ENCODE assay signal across 2 cellular contexts in the genomic region with DNA sequence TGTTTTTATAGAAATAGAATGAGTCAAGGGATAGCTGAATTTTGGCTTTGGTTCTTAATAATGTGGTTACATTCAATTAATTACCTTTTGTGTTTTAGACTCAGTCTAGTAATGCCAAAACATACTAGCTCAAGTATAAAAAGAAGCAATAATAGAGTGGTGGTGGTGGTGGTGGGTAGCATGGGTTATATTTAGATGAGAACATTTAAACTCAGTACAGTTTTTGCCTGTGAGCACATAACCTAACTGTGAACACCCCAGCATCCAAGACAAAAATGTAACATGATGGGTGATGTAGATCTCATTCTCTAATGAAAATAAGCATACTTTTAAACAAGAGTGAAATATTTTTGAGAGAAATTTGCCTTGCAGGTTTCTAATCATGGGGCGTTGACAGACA.
TF ChIP-seq lines count a peak whose summit lies in the region.

No MANE protein-coding gene starts in this region.

TF ChIP-seq in GM23338, 12 proteins besides CTCF, POLR2A, EP300 and RAD21:
- TF ChIP-seq, protein P1, sequence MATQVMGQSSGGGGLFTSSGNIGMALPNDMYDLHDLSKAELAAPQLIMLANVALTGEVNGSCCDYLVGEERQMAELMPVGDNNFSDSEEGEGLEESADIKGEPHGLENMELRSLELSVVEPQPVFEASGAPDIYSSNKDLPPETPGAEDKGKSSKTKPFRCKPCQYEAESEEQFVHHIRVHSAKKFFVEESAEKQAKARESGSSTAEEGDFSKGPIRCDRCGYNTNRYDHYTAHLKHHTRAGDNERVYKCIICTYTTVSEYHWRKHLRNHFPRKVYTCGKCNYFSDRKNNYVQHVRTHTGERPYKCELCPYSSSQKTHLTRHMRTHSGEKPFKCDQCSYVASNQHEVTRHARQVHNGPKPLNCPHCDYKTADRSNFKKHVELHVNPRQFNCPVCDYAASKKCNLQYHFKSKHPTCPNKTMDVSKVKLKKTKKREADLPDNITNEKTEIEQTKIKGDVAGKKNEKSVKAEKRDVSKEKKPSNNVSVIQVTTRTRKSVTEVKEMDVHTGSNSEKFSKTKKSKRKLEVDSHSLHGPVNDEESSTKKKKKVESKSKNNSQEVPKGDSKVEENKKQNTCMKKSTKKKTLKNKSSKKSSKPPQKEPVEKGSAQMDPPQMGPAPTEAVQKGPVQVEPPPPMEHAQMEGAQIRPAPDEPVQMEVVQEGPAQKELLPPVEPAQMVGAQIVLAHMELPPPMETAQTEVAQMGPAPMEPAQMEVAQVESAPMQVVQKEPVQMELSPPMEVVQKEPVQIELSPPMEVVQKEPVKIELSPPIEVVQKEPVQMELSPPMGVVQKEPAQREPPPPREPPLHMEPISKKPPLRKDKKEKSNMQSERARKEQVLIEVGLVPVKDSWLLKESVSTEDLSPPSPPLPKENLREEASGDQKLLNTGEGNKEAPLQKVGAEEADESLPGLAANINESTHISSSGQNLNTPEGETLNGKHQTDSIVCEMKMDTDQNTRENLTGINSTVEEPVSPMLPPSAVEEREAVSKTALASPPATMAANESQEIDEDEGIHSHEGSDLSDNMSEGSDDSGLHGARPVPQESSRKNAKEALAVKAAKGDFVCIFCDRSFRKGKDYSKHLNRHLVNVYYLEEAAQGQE (IDR thresholded peaks at IDR 0.05; ENCODE audit: unreplicated experiment) = no peak
- no peak for TF ChIP-seq EZH2 (IDR thresholded peaks at IDR 0.05; ENCODE audit: low read depth, unreplicated experiment)
- TF ChIP-seq, protein P2, sequence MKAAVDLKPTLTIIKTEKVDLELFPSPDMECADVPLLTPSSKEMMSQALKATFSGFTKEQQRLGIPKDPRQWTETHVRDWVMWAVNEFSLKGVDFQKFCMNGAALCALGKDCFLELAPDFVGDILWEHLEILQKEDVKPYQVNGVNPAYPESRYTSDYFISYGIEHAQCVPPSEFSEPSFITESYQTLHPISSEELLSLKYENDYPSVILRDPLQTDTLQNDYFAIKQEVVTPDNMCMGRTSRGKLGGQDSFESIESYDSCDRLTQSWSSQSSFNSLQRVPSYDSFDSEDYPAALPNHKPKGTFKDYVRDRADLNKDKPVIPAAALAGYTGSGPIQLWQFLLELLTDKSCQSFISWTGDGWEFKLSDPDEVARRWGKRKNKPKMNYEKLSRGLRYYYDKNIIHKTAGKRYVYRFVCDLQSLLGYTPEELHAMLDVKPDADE (IDR thresholded peaks at IDR 0.05) = no peak
- no peak for TF ChIP-seq STAT1 (IDR thresholded peaks at IDR 0.05; ENCODE audit: unreplicated experiment)
- no peak for TF ChIP-seq NANOG (IDR thresholded peaks at IDR 0.05; ENCODE audit: borderline replicate concordance)
- no peak for TF ChIP-seq JUNB (IDR thresholded peaks at IDR 0.05; ENCODE audit: unreplicated experiment)
- TF ChIP-seq POLR2AphosphoS5 (IDR thresholded peaks at IDR 0.05; ENCODE audit: low read depth) = no peak
- TF ChIP-seq CREB1 (CRISPR knock-in tag; IDR thresholded peaks at IDR 0.05; ENCODE audit: low read depth) = no peak
- no peak for TF ChIP-seq EZH2phosphoT487 (IDR thresholded peaks at IDR 0.05; ENCODE audit: unreplicated experiment)
- TF ChIP-seq ZNF331 (CRISPR knock-in tag; IDR thresholded peaks at IDR 0.05; ENCODE audit: low read depth) = no peak

TF ChIP-seq in endothelial cell of umbilical vein, 7 proteins besides CTCF, POLR2A, EP300 and RAD21:
- TF ChIP-seq, protein P3, sequence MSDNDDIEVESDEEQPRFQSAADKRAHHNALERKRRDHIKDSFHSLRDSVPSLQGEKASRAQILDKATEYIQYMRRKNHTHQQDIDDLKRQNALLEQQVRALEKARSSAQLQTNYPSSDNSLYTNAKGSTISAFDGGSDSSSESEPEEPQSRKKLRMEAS (IDR thresholded peaks at IDR 0.05; ENCODE audit: insufficient read depth, insufficient read length) = no peak
- TF ChIP-seq GATA2 (IDR thresholded peaks at IDR 0.05; ENCODE audit: insufficient read depth, insufficient read length, low read depth, low read length) (no peak), EZH2 (IDR thresholded peaks at IDR 0.05; ENCODE audit: borderline replicate concordance, low read depth, low read length, severe bottlenecking) (no peak), MYC (IDR thresholded peaks at IDR 0.05; ENCODE audit: low read depth, low read length) (no peak), POLR2AphosphoS5 (IDR thresholded peaks at IDR 0.05; ENCODE audit: insufficient read depth, low read depth, low read length) (no peak), JUN (IDR thresholded peaks at IDR 0.05; ENCODE audit: borderline replicate concordance, insufficient read depth, insufficient read length, low read depth) (no peak), FOS (IDR thresholded peaks at IDR 0.05; ENCODE audit: borderline replicate concordance, insufficient read depth, low read length) (no peak)
